ENCODE assay signal across 8 cellular contexts in the genomic region with DNA sequence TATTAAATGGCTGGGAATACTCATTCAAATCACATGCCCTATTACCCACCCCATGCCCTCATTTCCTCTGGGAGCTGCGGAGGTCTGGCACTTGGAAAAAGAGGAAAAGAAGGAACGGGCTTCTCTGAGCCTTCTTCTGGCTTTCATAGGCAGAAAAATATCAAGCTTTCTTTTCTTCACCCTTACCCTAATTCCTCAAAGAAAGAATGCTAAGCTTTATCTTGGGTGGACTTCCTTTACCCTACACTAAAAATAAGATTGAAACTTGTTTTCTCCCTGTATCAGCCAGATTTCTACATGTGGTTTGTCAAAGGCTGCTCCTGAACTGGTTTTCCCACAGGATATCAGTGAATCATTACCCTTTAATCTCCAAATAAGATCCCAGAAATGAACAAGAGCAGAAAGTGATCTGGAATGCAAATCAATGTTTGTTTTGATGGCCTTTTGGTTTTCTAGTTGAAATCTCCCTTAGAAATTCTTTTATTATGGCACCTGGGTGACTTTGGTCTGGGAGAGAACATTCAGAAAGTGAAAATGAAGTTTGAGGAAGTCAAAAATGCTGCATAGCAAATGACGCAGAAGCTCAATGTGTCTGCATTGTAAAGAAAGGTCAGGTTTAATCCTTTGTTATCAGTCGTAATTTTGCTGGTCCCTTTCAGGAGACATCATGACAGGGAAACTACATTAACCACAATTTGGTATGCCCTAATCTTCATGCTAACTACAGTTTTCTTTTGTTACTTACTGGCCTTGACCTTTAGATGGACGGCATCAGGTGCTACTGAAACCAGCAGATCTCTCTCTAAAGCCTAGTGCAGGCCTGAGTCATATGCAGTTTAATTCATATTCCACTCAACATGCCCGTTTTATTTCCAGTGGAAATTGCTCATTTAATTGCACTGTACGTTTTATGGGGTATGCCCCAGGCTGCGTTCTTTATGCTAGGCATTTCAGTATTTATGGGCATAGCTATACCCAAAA. TPM values are rescaled to one million over a fixed set of nuclear protein-coding genes. Genes with fewer than 3 reads are reported as not detected.
DNase-seq lines count a peak whose midpoint lies in the region; ATAC-seq and TF ChIP-seq lines count a peak whose summit lies in the region.

No MANE protein-coding gene starts in this region.

- H3K27me3 Mint-ChIP-seq in effector memory CD8-positive, alpha-beta T cell, result peaks cover 0 to 6% of the 10 kb centered on the region in 2 donors

- peak in 1 of 2 donors; percentile 25 for TF ChIP-seq POLR2A in Peyer's patch (IDR thresholded peaks at IDR 0.05)

- peaks cover 0 to 22% (median 0%) of the 10 kb centered on the region in 4 donors for H3K4me1 ChIP-seq in Peyer's patch
- H3K4me1 ChIP-seq in muscle layer of colon (ENCODE audit: insufficient read depth, low read length), result peaks cover 30% of the 10 kb centered on the region

- H3K27ac ChIP-seq in Peyer's patch (peak overlapping the region; percentile 68 to 85 (median 74)), muscle layer of colon (ENCODE audit: low read depth, low read length) (peak overlapping the region; percentile 81)

- H3K36me3 Mint-ChIP-seq in effector memory CD8-positive, alpha-beta T cell (ENCODE audit: insufficient read depth), result no peaks in the 10 kb centered on the region

- no peak for TF ChIP-seq CTCF in Peyer's patch (IDR thresholded peaks at IDR 0.05)

- no peak overlapping the region for H3K9ac ChIP-seq in muscle layer of colon (ENCODE audit: low read length)

- no peaks in the 10 kb centered on the region for H3K9me3 Mint-ChIP-seq in effector memory CD8-positive, alpha-beta T cell

- peak overlapping the region; percentile 61 to 76 for H3K4me3 Mint-ChIP-seq in effector memory CD8-positive, alpha-beta T cell

- no peaks in the 10 kb centered on the region for H3K36me3 ChIP-seq in Peyer's patch
- H3K36me3 ChIP-seq in muscle layer of colon (ENCODE audit: insufficient read depth, low read length), result no peaks in the 10 kb centered on the region

- peak; percentile 52 for ATAC-seq in GM18907 (IDR thresholded peaks at IDR 0.05; ENCODE audit: unreplicated experiment)
- peak; percentile 51 for ATAC-seq in HG03066 (IDR thresholded peaks at IDR 0.05; ENCODE audit: low read depth, unreplicated experiment)
- peak; percentile 64 for ATAC-seq in effector memory CD8-positive, alpha-beta T cell (replicated peaks)

- peaks cover 9 to 10% of the 10 kb centered on the region in 2 donors for H3K4me1 Mint-ChIP-seq in effector memory CD8-positive, alpha-beta T cell (ENCODE audit: low read depth in 2 of 2)

- H3K9me3 ChIP-seq in Peyer's patch (no peaks in the 10 kb centered on the region), muscle layer of colon (ENCODE audit: low read length) (no peaks in the 10 kb centered on the region)

- H3K27me3 ChIP-seq in Peyer's patch (no peaks in the 10 kb centered on the region), muscle layer of colon (ENCODE audit: control insufficient read depth in 1 of 2, insufficient read depth in 2 of 2, low read length in 2 of 2) (no peaks in the 10 kb centered on the region)

- DNase-seq in CD1c-positive myeloid dendritic cell (ENCODE audit: extremely low spot score) (peak; percentile 65), Peyer's patch (peak in 1 of 3 donors; percentile 54), NCI-H2171 (lab: John Stamatoyannopoulos, UW) (no peak)
- no peak for DNase-seq in effector memory CD8-positive, alpha-beta T cell
- no peak for DNase-seq in activated CD8-positive, alpha-beta memory T cell treated with anti-CD3 and anti-CD28 coated beads, Interleukin-2, amount 50 U/mL, for 4 hours

- H3K4me3 ChIP-seq in Peyer's patch (peak overlapping the region in 1 of 4 donors; percentile 48), muscle layer of colon (ENCODE audit: low read depth in 1 of 2, low read length in 2 of 2) (peak overlapping the region in 1 of 2 donors; percentile 44)

- peak overlapping the region; percentile 56 to 96 for H3K27ac Mint-ChIP-seq in effector memory CD8-positive, alpha-beta T cell

RNA-seq across cellular contexts. Expression of gene HNRNPA3, which starts 46.6 kb away (rescaled TPM):
- 100 to 1,000 TPM in 1 of 4 donors, 10 to 100 TPM in 3; 40.8 to 112 (median 60.5) TPM for total RNA-seq in Peyer's patch
